ENCODE assay signal across 1 cellular context in genomic region chr19:10333758-10334339, GRCh38.
TF ChIP-seq lines count a peak whose summit lies in the region.

No MANE protein-coding gene starts in this region.

TF ChIP-seq in A549, 52 proteins besides CTCF, POLR2A, EP300 and RAD21 (continued from another document):
- TF ChIP-seq, protein P1, sequence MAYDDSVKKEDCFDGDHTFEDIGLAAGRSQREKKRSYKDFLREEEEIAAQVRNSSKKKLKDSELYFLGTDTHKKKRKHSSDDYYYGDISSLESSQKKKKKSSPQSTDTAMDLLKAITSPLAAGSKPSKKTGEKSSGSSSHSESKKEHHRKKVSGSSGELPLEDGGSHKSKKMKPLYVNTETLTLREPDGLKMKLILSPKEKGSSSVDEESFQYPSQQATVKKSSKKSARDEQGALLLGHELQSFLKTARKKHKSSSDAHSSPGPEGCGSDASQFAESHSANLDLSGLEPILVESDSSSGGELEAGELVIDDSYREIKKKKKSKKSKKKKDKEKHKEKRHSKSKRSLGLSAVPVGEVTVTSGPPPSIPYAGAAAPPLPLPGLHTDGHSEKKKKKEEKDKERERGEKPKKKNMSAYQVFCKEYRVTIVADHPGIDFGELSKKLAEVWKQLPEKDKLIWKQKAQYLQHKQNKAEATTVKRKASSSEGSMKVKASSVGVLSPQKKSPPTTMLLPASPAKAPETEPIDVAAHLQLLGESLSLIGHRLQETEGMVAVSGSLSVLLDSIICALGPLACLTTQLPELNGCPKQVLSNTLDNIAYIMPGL (CRISPR knock-in tag; IDR thresholded peaks at IDR 0.05; ENCODE audit: borderline replicate concordance) = no peak
- TF ChIP-seq CBX8 (IDR thresholded peaks at IDR 0.05) = no peak
- no peak for TF ChIP-seq MAZ (IDR thresholded peaks at IDR 0.05; ENCODE audit: borderline replicate concordance, low read depth, low read length)
- TF ChIP-seq, protein P2, sequence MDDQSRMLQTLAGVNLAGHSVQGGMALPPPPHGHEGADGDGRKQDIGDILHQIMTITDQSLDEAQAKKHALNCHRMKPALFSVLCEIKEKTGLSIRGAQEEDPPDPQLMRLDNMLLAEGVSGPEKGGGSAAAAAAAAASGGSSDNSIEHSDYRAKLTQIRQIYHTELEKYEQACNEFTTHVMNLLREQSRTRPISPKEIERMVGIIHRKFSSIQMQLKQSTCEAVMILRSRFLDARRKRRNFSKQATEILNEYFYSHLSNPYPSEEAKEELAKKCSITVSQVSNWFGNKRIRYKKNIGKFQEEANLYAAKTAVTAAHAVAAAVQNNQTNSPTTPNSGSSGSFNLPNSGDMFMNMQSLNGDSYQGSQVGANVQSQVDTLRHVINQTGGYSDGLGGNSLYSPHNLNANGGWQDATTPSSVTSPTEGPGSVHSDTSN (IDR thresholded peaks at IDR 0.05) = no peak
- no peak for TF ChIP-seq JUN (IDR thresholded peaks at IDR 0.05)
- no peak for TF ChIP-seq NFE2L2 (conservative IDR thresholded peaks at IDR 0.05; ENCODE audit: low read length)
- no peak for TF ChIP-seq NPAS2 (CRISPR knock-in tag; IDR thresholded peaks at IDR 0.05; ENCODE audit: borderline replicate concordance)
- TF ChIP-seq CHD4 (IDR thresholded peaks at IDR 0.05; ENCODE audit: borderline replicate concordance) = no peak
- no peak for TF ChIP-seq ZC3H11A (IDR thresholded peaks at IDR 0.05)
- no peak for TF ChIP-seq HOXB5 (CRISPR knock-in tag; IDR thresholded peaks at IDR 0.05)
- TF ChIP-seq MYC (IDR thresholded peaks at IDR 0.05; ENCODE audit: borderline replicate concordance, low read length) = no peak
- no peak for TF ChIP-seq HOXB13 (CRISPR knock-in tag; IDR thresholded peaks at IDR 0.05; ENCODE audit: low read depth)
- no peak for TF ChIP-seq TFCP2L1 (CRISPR knock-in tag; IDR thresholded peaks at IDR 0.05)
